In genomic region chr2:1755436-1756191, GRCh38 we compare ENCODE assay signal across 2 cellular contexts.
TF ChIP-seq lines count a peak whose summit lies in the region.

No MANE protein-coding gene starts in this region.

TF ChIP-seq in liver, 16 proteins besides CTCF, POLR2A, EP300 and RAD21 (continued from another document):
- peak; percentile 80 for TF ChIP-seq REST (IDR thresholded peaks at IDR 0.05)
- no peak for TF ChIP-seq GABPA (IDR thresholded peaks at IDR 0.05 in 1 of 2, conservative IDR thresholded peaks at IDR 0.05 in 1 of 2)
- no peak for TF ChIP-seq JUND (IDR thresholded peaks at IDR 0.05)
- peak in 1 of 2 donors; percentile 8 for TF ChIP-seq RXRA (IDR thresholded peaks at IDR 0.05)
- TF ChIP-seq HNF4A (conservative IDR thresholded peaks at IDR 0.05): no peak
TF ChIP-seq in liver: peak in this region for 3.

TF ChIP-seq in HepG2, 621 proteins besides CTCF, POLR2A, EP300 and RAD21 (continued from another document):
- TF ChIP-seq E2F1 (CRISPR knock-in tag; IDR thresholded peaks at IDR 0.05) (no peak), ZNF614 (CRISPR knock-in tag; IDR thresholded peaks at IDR 0.05; ENCODE audit: borderline replicate concordance) (no peak), HOXA7 (CRISPR knock-in tag; IDR thresholded peaks at IDR 0.05) (no peak), ZZZ3 (CRISPR knock-in tag; IDR thresholded peaks at IDR 0.05; ENCODE audit: borderline replicate concordance) (no peak), CREB3 (CRISPR knock-in tag; IDR thresholded peaks at IDR 0.05) (no peak), ARHGAP35 (CRISPR knock-in tag; IDR thresholded peaks at IDR 0.05; ENCODE audit: borderline replicate concordance) (no peak), HMGXB4 (CRISPR knock-in tag; IDR thresholded peaks at IDR 0.05; ENCODE audit: borderline replicate concordance in 1 of 2, low read depth in 1 of 2) (no peak), CEBPB (IDR thresholded peaks at IDR 0.05; ENCODE audit: borderline replicate concordance, low read depth, low read length) (no peak), ZBTB4 (CRISPR knock-in tag; IDR thresholded peaks at IDR 0.05; ENCODE audit: borderline replicate concordance) (no peak), ZFP82 (CRISPR knock-in tag; IDR thresholded peaks at IDR 0.05; ENCODE audit: borderline replicate concordance) (no peak)
